25 cellular contexts compared by ENCODE assay signal in the genomic region with DNA sequence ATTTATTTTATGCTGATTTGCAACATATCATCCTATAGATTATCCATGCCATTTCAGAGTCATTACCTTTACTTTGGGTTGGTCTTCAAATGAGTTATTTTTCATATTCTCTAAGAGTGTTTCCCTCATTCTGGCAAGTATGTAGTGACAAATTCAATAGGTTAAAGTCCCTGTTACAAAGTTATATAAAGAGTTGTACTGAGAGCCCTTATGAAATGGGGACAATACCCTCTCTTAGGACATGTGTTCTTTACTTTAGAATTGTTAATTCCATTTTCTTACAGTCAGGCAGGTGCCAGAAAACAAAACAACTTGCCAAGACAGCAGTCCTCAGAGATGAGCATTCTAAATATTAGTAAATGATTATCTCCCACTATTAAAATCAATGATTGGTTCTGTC. TPM values are rescaled to one million over a fixed set of nuclear protein-coding genes. Genes with fewer than 3 reads are reported as not detected.
"Had no signal": no experiment of that assay in that cellular context is flagged by ENCODE, and none has a peak within 500 bp of the region (broad histone marks: within the 10 kb centered on the region; RNA-seq: fewer than 3 reads in every experiment).

No MANE protein-coding gene starts in this region.

- DNase-seq: activated CD4-positive, alpha-beta T cell treated with anti-CD3 and anti-CD28 coated beads for 48 hours; activated CD4-positive, alpha-beta T cell treated with anti-CD3 and anti-CD28 coated beads, Interleukin-2, amount 50 U/mL, for 48 hours; activated CD8-positive, alpha-beta memory T cell treated with anti-CD3 and anti-CD28 coated beads, Interleukin-2, amount 50 U/mL, for 4 hours; activated gamma-delta T cell; activated naive CD4-positive, alpha-beta T cell treated with anti-CD3 and anti-CD28 coated beads, Interleukin-2, amount 10 ng/mL, durations not matched to agents 7 days and 5 days; activated naive CD8-positive, alpha-beta T cell treated with anti-CD3 and anti-CD28 coated beads, Interleukin-2, amount 10 ng/mL, durations not matched to agents 7 days and 5 days; activated T-cell treated with anti-CD3 and anti-CD28 coated beads, Interleukin-2, amount 50 U/mL, for 1 hour; caudate nucleus; cortex of kidney; effector memory CD8-positive, alpha-beta T cell; hippocampal formation; lower lobe of right lung; mesenchymal stem cell; posterior cingulate gyrus; small intestine; stimulated activated CD4-positive, alpha-beta T cell treated with anti-CD3 and anti-CD28 coated beads, Interleukin-1b, Interleukin-23, amount 100 ng/mL, for 48 hours; stimulated activated naive CD4-positive, alpha-beta T cell; testis had no signal

- H3K27ac ChIP-seq: gastroesophageal sphincter, lower lobe of right lung, VCaP had no signal

- H3K9me3 ChIP-seq: gastroesophageal sphincter, lower lobe of right lung, testis had no signal

- ATAC-seq: activated CD4-positive, CD25-positive, alpha-beta regulatory T cell treated with anti-CD3 and anti-CD28 coated beads, Interleukin-2, amount 50 U/mL, for 24 hours; effector memory CD8-positive, alpha-beta T cell; gastroesophageal sphincter; lower lobe of right lung; natural killer cell treated with Interleukin-12 subunit alpha and Interleukin-12 subunit beta and Interleukin-15 and Interleukin-18, amount 100 ng/mL, for 72 hours; sciatic nerve had no signal

- H3K4me3 ChIP-seq: gastroesophageal sphincter, lower lobe of right lung, testis had no signal

- H3K36me3 ChIP-seq: gastroesophageal sphincter, lower lobe of right lung had no signal

- H3K27me3 ChIP-seq: gastroesophageal sphincter, testis had no signal

RNA-seq across cellular contexts. Expression of a gene that starts 6.0 kb away (rescaled TPM):
- total RNA-seq: activated CD8-positive, alpha-beta memory T cell treated with anti-CD3 and anti-CD28 coated beads for 36 hours; natural killer cell treated with Interleukin-12 subunit alpha and Interleukin-12 subunit beta and Interleukin-15 and Interleukin-18, amount 100 ng/mL, for 72 hours; T-helper 1 cell treated with Interleukin-12 subunit alpha and Interleukin-12 subunit beta and Interleukin-4 antibody, amounts not matched to agents 30 ng/mL and 1 ng/mL, for 36 hours had no signal
